ENCODE assay signal across 25 cellular contexts in genomic region chr1:202204065-202204464, GRCh38. TPM values are rescaled to one million over a fixed set of nuclear protein-coding genes. Genes with fewer than 3 reads are reported as not detected.
"Had no signal": no experiment of that assay in that cellular context is flagged by ENCODE, and none has a peak within 500 bp of the region (broad histone marks: within the 10 kb centered on the region; RNA-seq: fewer than 3 reads in every experiment).

No MANE protein-coding gene starts in this region.

- H3K27me3 ChIP-seq: testis, uterus had no signal

- H3K4me1 ChIP-seq: testis, uterus had no signal

- H3K9me3 ChIP-seq: testis, uterus had no signal

- H3K4me1 Mint-ChIP-seq: brain had no signal

- H3K27me3 Mint-ChIP-seq: activated CD8-positive, alpha-beta T cell treated with anti-CD3 and anti-CD28 coated beads for 36 hours had no signal

- FAIRE-seq: endometrium had no signal

- H3K36me3 ChIP-seq: uterus had no signal

- H3K27ac ChIP-seq: testis, uterus, VCaP had no signal

- H3K4me3 ChIP-seq: lung, testis, uterus had no signal

- H3K27ac Mint-ChIP-seq: activated CD4-positive, alpha-beta T cell treated with anti-CD3 and anti-CD28 coated beads, Interleukin-2, amount 10 ng/mL, durations not matched to agents 7 days and 5 days; activated CD8-positive, alpha-beta memory T cell treated with anti-CD3 and anti-CD28 coated beads, Interleukin-2, amount 10 ng/mL, durations not matched to agents 7 days and 5 days; activated CD8-positive, alpha-beta T cell treated with anti-CD3 and anti-CD28 coated beads for 36 hours; dendritic cell treated with granulocyte-macrophage colony-stimulating factor and Interleukin-4, amounts not matched to agents 40 ng/mL and 50 ng/mL, for 4 days; naive thymus-derived CD4-positive, alpha-beta T cell; stimulated activated naive B cell treated with anti-CD40 and anti-IgM and Interleukin-4, amounts not matched to agents 10 μg/mL and 1 μg/mL and 100 μg/mL, for 72 hours had no signal

- H3K9me3 Mint-ChIP-seq: activated CD4-positive, alpha-beta T cell treated with anti-CD3 and anti-CD28 coated beads, Interleukin-2, amount 10 ng/mL, durations not matched to agents 7 days and 5 days; activated CD8-positive, alpha-beta T cell treated with anti-CD3 and anti-CD28 coated beads for 36 hours; brain; dendritic cell treated with granulocyte-macrophage colony-stimulating factor and Interleukin-4, amounts not matched to agents 40 ng/mL and 50 ng/mL, for 4 days; naive thymus-derived CD4-positive, alpha-beta T cell; neural crest cell; stimulated activated naive B cell treated with anti-CD40 and anti-IgM and Interleukin-4, amounts not matched to agents 10 μg/mL and 1 μg/mL and 100 μg/mL, for 72 hours had no signal

- H3K4me3 Mint-ChIP-seq: activated CD4-positive, alpha-beta T cell treated with anti-CD3 and anti-CD28 coated beads, Interleukin-2, amount 10 ng/mL, durations not matched to agents 7 days and 5 days; activated CD8-positive, alpha-beta memory T cell treated with anti-CD3 and anti-CD28 coated beads, Interleukin-2, amount 10 ng/mL, durations not matched to agents 7 days and 5 days; activated CD8-positive, alpha-beta T cell treated with anti-CD3 and anti-CD28 coated beads for 36 hours; brain; dendritic cell treated with granulocyte-macrophage colony-stimulating factor and Interleukin-4, amounts not matched to agents 40 ng/mL and 50 ng/mL, for 4 days; naive thymus-derived CD4-positive, alpha-beta T cell; neural crest cell; stimulated activated naive B cell treated with anti-CD40 and anti-IgM and Interleukin-4, amounts not matched to agents 10 μg/mL and 1 μg/mL and 100 μg/mL, for 72 hours had no signal

- H3K36me3 Mint-ChIP-seq: activated CD8-positive, alpha-beta memory T cell treated with anti-CD3 and anti-CD28 coated beads, Interleukin-2, amount 10 ng/mL, durations not matched to agents 7 days and 5 days; brain; naive thymus-derived CD4-positive, alpha-beta T cell; stimulated activated naive B cell treated with anti-CD40 and anti-IgM and Interleukin-4, amounts not matched to agents 10 μg/mL and 1 μg/mL and 100 μg/mL, for 72 hours had no signal

- DNase-seq: activated CD4-positive, alpha-beta T cell treated with anti-CD3 and anti-CD28 coated beads, Interleukin-2, amount 10 ng/mL, durations not matched to agents 7 days and 5 days; activated gamma-delta T cell; activated naive CD4-positive, alpha-beta T cell treated with anti-CD3 and anti-CD28 coated beads, Interleukin-2, amount 50 U/mL, for 16 hours; activated T-cell treated with anti-CD3 and anti-CD28 coated beads for 4 hours; anterior cingulate cortex; effector CD4-positive, alpha-beta T cell; foreskin fibroblast; naive thymus-derived CD4-positive, alpha-beta T cell; stimulated activated CD4-positive, alpha-beta T cell treated with anti-CD3 and anti-CD28 coated beads, Interleukin-2, amount 100 ng/mL, for 48 hours; stimulated activated CD8-positive, alpha-beta memory T cell treated with anti-CD3 and anti-CD28 coated beads, Interleukin-4, amount 100 ng/mL, for 48 hours; stimulated activated naive B cell treated with anti-CD40 and anti-IgM and Interleukin-4, amounts not matched to agents 10 μg/mL and 1 μg/mL and 100 μg/mL, for 72 hours; testis; trophoblast cell; uterus had no signal

RNA-seq across cellular contexts. Expression of gene LGR6, which starts 10.5 kb away (rescaled TPM):
- total RNA-seq: activated CD4-positive, alpha-beta T cell treated with anti-CD3 and anti-CD28 coated beads, Interleukin-2, amount 10 ng/mL, durations not matched to agents 7 days and 5 days; fibroblast of lung; glomerular endothelial cell had no signal

RNA-seq across cellular contexts. Expression of gene PTPN7, which starts 43.7 kb away (rescaled TPM):
- total RNA-seq: fibroblast of lung, neural crest cell, renal cortical epithelial cell had no signal
- polyA plus RNA-seq: fibroblast of lung had no signal
